ENCODE assay signal across 35 cellular contexts in genomic region chr11:62241095-62241494, GRCh38. TPM values are rescaled to one million over a fixed set of nuclear protein-coding genes. Genes with fewer than 3 reads are reported as not detected.
"Had no signal": no experiment of that assay in that cellular context is flagged by ENCODE, and none has a peak within 500 bp of the region (broad histone marks: within the 10 kb centered on the region; RNA-seq: fewer than 3 reads in every experiment).

No MANE protein-coding gene starts in this region.

- H3K9me3 ChIP-seq: SJCRH30 had no signal

- H3K4me1 ChIP-seq: SJCRH30 had no signal

- ATAC-seq: activated CD8-positive, alpha-beta T cell treated with anti-CD3 and anti-CD28 coated beads for 36 hours; activated T-cell treated with anti-CD3 and anti-CD28 coated beads, Interleukin-2, amount 50 U/mL, for 72 hours; activated T-helper 17 cell treated with anti-CD3 and anti-CD28 coated beads, Interleukin-2, amount 50 U/mL, for 72 hours had no signal

- FAIRE-seq: colon had no signal

- DNase-seq: activated CD4-positive, alpha-beta T cell treated with anti-CD3 and anti-CD28 coated beads, Interleukin-2, amount 10 ng/mL, durations not matched to agents 24 days and 14 days; activated CD4-positive, alpha-beta T cell treated with anti-CD3 and anti-CD28 coated beads, Interleukin-2, amount 50 U/mL, for 4 hours; activated CD8-positive, alpha-beta T cell treated with anti-CD3 and anti-CD28 coated beads for 36 hours; activated effector memory CD4-positive, alpha-beta T cell treated with anti-CD3 and anti-CD28 coated beads, Interleukin-2, amount 50 U/mL, for 16 hours; activated naive CD4-positive, alpha-beta T cell; activated naive CD4-positive, alpha-beta T cell treated with anti-CD3 and anti-CD28 coated beads, Interleukin-2, amount 50 U/mL, for 16 hours; activated naive CD8-positive, alpha-beta T cell treated with anti-CD3 and anti-CD28 coated beads for 36 hours; activated T-cell treated with anti-CD3 and anti-CD28 coated beads, Interleukin-2, amount 50 U/mL, for 1 hour; activated T-cell treated with anti-CD3 and anti-CD28 coated beads, Interleukin-2, amount 50 U/mL, for 72 hours; amniotic stem cell; aorta; brain microvascular endothelial cell; central memory CD4-positive, alpha-beta T cell; NCI-H1436 treated with DMSO at 0.1 percent for 48 hours; NCI-H187 treated with DMSO at 0.1 percent for 48 hours; NCI-H2081 treated with DMSO at 0.1 percent for 48 hours; NCI-H2171; NCI-H2227 treated with DMSO at 0.1 percent for 48 hours; NCI-H524 treated with DMSO at 0.1 percent for 48 hours; NCI-H748 treated with DMSO at 0.1 percent for 48 hours; NK-92 treated with Interleukin-12 subunit alpha and Interleukin-12 subunit beta, amount 100 ng/mL, for 24 hours; OCI-M1; SHP77; SJCRH30; T1000 had no signal

- H3K36me3 ChIP-seq: brain microvascular endothelial cell, SJCRH30 had no signal

- H3K4me3 ChIP-seq: SJCRH30, SK-N-MC had no signal

- H3K27me3 ChIP-seq: brain microvascular endothelial cell, SJCRH30 had no signal

- H3K27ac ChIP-seq: brain microvascular endothelial cell, SJCRH30, SK-N-MC had no signal

RNA-seq across cellular contexts. Expression of gene SCGB1D2, which starts 0.9 kb away (rescaled TPM):
- total RNA-seq: activated CD4-positive, alpha-beta T cell treated with anti-CD3 and anti-CD28 coated beads, Interleukin-2, amount 10 ng/mL, durations not matched to agents 24 days and 14 days; activated CD8-positive, alpha-beta memory T cell treated with anti-CD3 and anti-CD28 coated beads for 36 hours; activated CD8-positive, alpha-beta T cell treated with anti-CD3 and anti-CD28 coated beads for 36 hours; activated naive CD8-positive, alpha-beta T cell treated with anti-CD3 and anti-CD28 coated beads for 36 hours; activated T-cell treated with anti-CD3 and anti-CD28 coated beads, Interleukin-2, amount 50 U/mL, for 72 hours; activated T-helper 17 cell treated with anti-CD3 and anti-CD28 coated beads, Interleukin-2, amount 50 U/mL, for 72 hours; aorta; cerebellum; M059J; NCI-H460; RPMI7951; SJCRH30; T-helper 1 cell treated with Interleukin-12 subunit alpha and Interleukin-12 subunit beta and Interleukin-4 antibody, amounts not matched to agents 30 ng/mL and 1 ng/mL, for 36 hours; T-helper 2 cell treated with Interferon-gamma antibody and Interleukin-4, amounts not matched to agents 100 ng/mL and 5 ng/mL, for 36 hours had no signal
- polyA plus RNA-seq: aorta had no signal

RNA-seq across cellular contexts. Expression of gene SCGB2A2, which starts 28.9 kb away (rescaled TPM):
- total RNA-seq: activated CD4-positive, alpha-beta T cell treated with anti-CD3 and anti-CD28 coated beads, Interleukin-2, amount 10 ng/mL, durations not matched to agents 24 days and 14 days; activated CD8-positive, alpha-beta memory T cell treated with anti-CD3 and anti-CD28 coated beads for 36 hours; activated CD8-positive, alpha-beta T cell treated with anti-CD3 and anti-CD28 coated beads for 36 hours; activated naive CD8-positive, alpha-beta T cell treated with anti-CD3 and anti-CD28 coated beads for 36 hours; activated T-cell treated with anti-CD3 and anti-CD28 coated beads, Interleukin-2, amount 50 U/mL, for 72 hours; activated T-helper 17 cell treated with anti-CD3 and anti-CD28 coated beads, Interleukin-2, amount 50 U/mL, for 72 hours; aorta; cerebellum; M059J; NCI-H460; RPMI7951; SJCRH30; T-helper 1 cell treated with Interleukin-12 subunit alpha and Interleukin-12 subunit beta and Interleukin-4 antibody, amounts not matched to agents 30 ng/mL and 1 ng/mL, for 36 hours; T-helper 2 cell treated with Interferon-gamma antibody and Interleukin-4, amounts not matched to agents 100 ng/mL and 5 ng/mL, for 36 hours had no signal

RNA-seq across cellular contexts. Expression of gene SCGB2A1, which starts 32.6 kb away (rescaled TPM):
- total RNA-seq: activated CD4-positive, alpha-beta T cell treated with anti-CD3 and anti-CD28 coated beads, Interleukin-2, amount 10 ng/mL, durations not matched to agents 24 days and 14 days; activated CD8-positive, alpha-beta memory T cell treated with anti-CD3 and anti-CD28 coated beads for 36 hours; activated CD8-positive, alpha-beta T cell treated with anti-CD3 and anti-CD28 coated beads for 36 hours; activated naive CD8-positive, alpha-beta T cell treated with anti-CD3 and anti-CD28 coated beads for 36 hours; activated T-cell treated with anti-CD3 and anti-CD28 coated beads, Interleukin-2, amount 50 U/mL, for 72 hours; activated T-helper 17 cell treated with anti-CD3 and anti-CD28 coated beads, Interleukin-2, amount 50 U/mL, for 72 hours; aorta; cerebellum; M059J; NCI-H460; RPMI7951; SJCRH30; T-helper 1 cell treated with Interleukin-12 subunit alpha and Interleukin-12 subunit beta and Interleukin-4 antibody, amounts not matched to agents 30 ng/mL and 1 ng/mL, for 36 hours; T-helper 2 cell treated with Interferon-gamma antibody and Interleukin-4, amounts not matched to agents 100 ng/mL and 5 ng/mL, for 36 hours had no signal
- polyA plus RNA-seq: aorta had no signal

RNA-seq across cellular contexts. Expression of gene SCGB1D1, which starts 51.1 kb away (rescaled TPM):
- total RNA-seq: activated CD4-positive, alpha-beta T cell treated with anti-CD3 and anti-CD28 coated beads, Interleukin-2, amount 10 ng/mL, durations not matched to agents 24 days and 14 days; activated CD8-positive, alpha-beta memory T cell treated with anti-CD3 and anti-CD28 coated beads for 36 hours; activated CD8-positive, alpha-beta T cell treated with anti-CD3 and anti-CD28 coated beads for 36 hours; activated naive CD8-positive, alpha-beta T cell treated with anti-CD3 and anti-CD28 coated beads for 36 hours; activated T-cell treated with anti-CD3 and anti-CD28 coated beads, Interleukin-2, amount 50 U/mL, for 72 hours; activated T-helper 17 cell treated with anti-CD3 and anti-CD28 coated beads, Interleukin-2, amount 50 U/mL, for 72 hours; aorta; cerebellum; M059J; NCI-H460; RPMI7951; SJCRH30; T-helper 1 cell treated with Interleukin-12 subunit alpha and Interleukin-12 subunit beta and Interleukin-4 antibody, amounts not matched to agents 30 ng/mL and 1 ng/mL, for 36 hours; T-helper 2 cell treated with Interferon-gamma antibody and Interleukin-4, amounts not matched to agents 100 ng/mL and 5 ng/mL, for 36 hours had no signal
- polyA plus RNA-seq: aorta had no signal

RNA-seq across cellular contexts. Expression of gene SCGB1D4, which starts 57.8 kb away (rescaled TPM):
- total RNA-seq: activated CD4-positive, alpha-beta T cell treated with anti-CD3 and anti-CD28 coated beads, Interleukin-2, amount 10 ng/mL, durations not matched to agents 24 days and 14 days; activated CD8-positive, alpha-beta memory T cell treated with anti-CD3 and anti-CD28 coated beads for 36 hours; activated CD8-positive, alpha-beta T cell treated with anti-CD3 and anti-CD28 coated beads for 36 hours; activated naive CD8-positive, alpha-beta T cell treated with anti-CD3 and anti-CD28 coated beads for 36 hours; activated T-cell treated with anti-CD3 and anti-CD28 coated beads, Interleukin-2, amount 50 U/mL, for 72 hours; activated T-helper 17 cell treated with anti-CD3 and anti-CD28 coated beads, Interleukin-2, amount 50 U/mL, for 72 hours; aorta; cerebellum; M059J; NCI-H460; RPMI7951; SJCRH30; T-helper 1 cell treated with Interleukin-12 subunit alpha and Interleukin-12 subunit beta and Interleukin-4 antibody, amounts not matched to agents 30 ng/mL and 1 ng/mL, for 36 hours; T-helper 2 cell treated with Interferon-gamma antibody and Interleukin-4, amounts not matched to agents 100 ng/mL and 5 ng/mL, for 36 hours had no signal
- polyA plus RNA-seq: aorta had no signal
